7 cellular contexts compared by ENCODE assay signal in genomic region chr17:43900858-43901754, GRCh38. TPM values are rescaled to one million over a fixed set of nuclear protein-coding genes. Genes with fewer than 3 reads are reported as not detected.
DNase-seq lines count a peak whose midpoint lies in the region; FAIRE-seq and TF ChIP-seq lines count a peak whose summit lies in the region.

No MANE protein-coding gene starts in this region.

- no peak overlapping the region for H3K9ac ChIP-seq in rectal smooth muscle tissue (ENCODE audit: low read length)

- WGBS in esophagus muscularis mucosa = 32% methylated on average over 13 of the region's 13 CpGs

- POLR2A ChIA-PET in OCI-LY7 (lab: Charles Lee) = interaction anchor here (0.6 kb wide), 1 partner anchor 203 kb away, joined by 3 read pairs; no protein-coding TSS in a partner anchor

- peak overlapping the region; percentile 50 for H3K4me2 ChIP-seq in OCI-LY7 (ENCODE audit: low read length)

- H3K9me2 ChIP-seq in OCI-LY7 (ENCODE audit: insufficient read depth, low read length) = no peaks in the 10 kb centered on the region

- no peaks in the 10 kb centered on the region for H4K20me1 ChIP-seq in OCI-LY7 (ENCODE audit: insufficient read depth, low read length)

- TF ChIP-seq EP300 in esophagus muscularis mucosa (IDR thresholded peaks at IDR 0.05) = no peak

- peak; percentile 47 for DNase-seq in H54 (ENCODE audit: insufficient read length, low spot score)
- no peak for DNase-seq in OCI-LY7 (ENCODE audit: low spot score)
- no peak for DNase-seq in esophagus muscularis mucosa (ENCODE audit: extremely low spot score)
- DNase-seq in RCC 7860 (ENCODE audit: low spot score) = no peak
- DNase-seq in NCI-H2029 (lab: John Stamatoyannopoulos, UW) = no peak
- no peak for DNase-seq in T-helper 9 cell

- H3K9me3 ChIP-seq in OCI-LY7 (ENCODE audit: low read length) (no peaks in the 10 kb centered on the region), esophagus muscularis mucosa (no peaks in the 10 kb centered on the region)

- H3K79me2 ChIP-seq in OCI-LY7 (ENCODE audit: insufficient read depth, low read depth, low read length) = no peaks in the 10 kb centered on the region

- no TSS peak for BruUV-seq in OCI-LY7 (replicated peaks; lab: Mats Ljungman, UMichigan)

- TF ChIP-seq POLR2A in H54 (IDR thresholded peaks at IDR 0.05; ENCODE audit: low read depth, low read length) (no peak), esophagus muscularis mucosa (IDR thresholded peaks at IDR 0.05; ENCODE audit: low read depth) (no peak)

- TF ChIP-seq CTCF in OCI-LY7 (conservative IDR thresholded peaks at IDR 0.05; ENCODE audit: low read length) (no peak), esophagus muscularis mucosa (IDR thresholded peaks at IDR 0.05) (no peak)

- CTCF ChIA-PET in OCI-LY7 (lab: Charles Lee; ENCODE audit: unreplicated experiment) = interaction anchor here (0.5 kb wide), 1 partner anchor 135 kb away, joined by 3 read pairs; no protein-coding TSS in a partner anchor

- H3K4me1 ChIP-seq in OCI-LY7 (ENCODE audit: insufficient read depth, low read length, poor library complexity, severe bottlenecking) (no peaks in the 10 kb centered on the region), esophagus muscularis mucosa (peaks cover 25 to 43% (median 32%) of the 10 kb centered on the region in 4 donors), rectal smooth muscle tissue (ENCODE audit: control insufficient read depth, insufficient read depth, low read length) (peaks cover 13% of the 10 kb centered on the region)

- intact Hi-C loops in OCI-LY7 (cut with micrococcal nuclease; ENCODE audit: unreplicated experiment) (no loop called here), esophagus muscularis mucosa (cut with DNase I) (loop anchor here (10.0 kb wide), 1 partner anchor 244 kb away; the partner anchor contains the start of gene HROB)

- peak overlapping the region; percentile 17 for H3K4me3 ChIP-seq in OCI-LY7 (ENCODE audit: low read depth, low read length, poor library complexity, severe bottlenecking)
- peak overlapping the region; percentile 51 to 63 (median 54) for H3K4me3 ChIP-seq in esophagus muscularis mucosa
- H3K4me3 ChIP-seq in rectal smooth muscle tissue (ENCODE audit: low read length) = peak overlapping the region; percentile 38

- H3K27me3 ChIP-seq in esophagus muscularis mucosa (peaks cover 0 to 10% (median 0%) of the 10 kb centered on the region in 4 donors), rectal smooth muscle tissue (ENCODE audit: control insufficient read depth, insufficient read depth, low read length) (peaks cover 4% of the 10 kb centered on the region)

- H3K36me3 ChIP-seq in OCI-LY7 (ENCODE audit: insufficient read depth, low read length) = no peaks in the 10 kb centered on the region
- H3K36me3 ChIP-seq in esophagus muscularis mucosa = peaks cover 0 to 39% (median 16%) of the 10 kb centered on the region in 4 donors
- peaks cover 2% of the 10 kb centered on the region for H3K36me3 ChIP-seq in rectal smooth muscle tissue (ENCODE audit: control insufficient read depth, insufficient read depth, low read length)

- H2AFZ ChIP-seq in OCI-LY7 (ENCODE audit: low read length) = peak overlapping the region; percentile 8; the same call in 1 of the 2 replicates

- FAIRE-seq in H54 (lab: Jason Lieb, UNC) = no peak
- no peak for FAIRE-seq in RCC 7860 (lab: Jason Lieb, UNC)

- H3K27ac ChIP-seq in OCI-LY7 (ENCODE audit: low read depth, low read length, poor library complexity, severe bottlenecking) (no peak overlapping the region), esophagus muscularis mucosa (replicated peaks in 1 of 4) (no peak overlapping the region), rectal smooth muscle tissue (ENCODE audit: low read depth, low read length) (no peak overlapping the region)

RNA-seq across cellular contexts. Expression of gene MPP2, which starts 6.2 kb away (rescaled TPM):
- total RNA-seq in OCI-LY7 (2014; rRNA removed; shearing (Covaris generic)) = 0.16 and 0.39 TPM in 2 replicates
- total RNA-seq in OCI-LY7 (2022) (0.63 and 0.67 TPM in 2 replicates), esophagus muscularis mucosa (10 to 100 TPM; 13.3 to 15.9 (median 15.6) TPM)

RNA-seq across cellular contexts. Expression of gene PPY, which starts 41.2 kb away (rescaled TPM):
- total RNA-seq in OCI-LY7 (2014; rRNA removed; shearing (Covaris generic)) = not detected in 2 replicates
- total RNA-seq in OCI-LY7 (2022) (not detected in 2 replicates), esophagus muscularis mucosa (not detected)

RNA-seq across cellular contexts. Expression of gene PYY, which starts 52.6 kb away (rescaled TPM):
- total RNA-seq in OCI-LY7 (2014; rRNA removed; shearing (Covaris generic)) = not detected in 2 replicates
- total RNA-seq in OCI-LY7 (2022) = not detected in 2 replicates
- not detected for total RNA-seq in esophagus muscularis mucosa

RNA-seq across cellular contexts. Expression of gene CD300LG, which starts 54.1 kb away (rescaled TPM):
- not detected in 2 replicates for total RNA-seq in OCI-LY7 (2014; rRNA removed; shearing (Covaris generic))
- not detected in 2 replicates for total RNA-seq in OCI-LY7 (2022)
- total RNA-seq in esophagus muscularis mucosa = 10 to 100 TPM in 1 of 4 donors, 1 to 10 TPM in 2, under 1 TPM in 1; 0.83 to 12.0 (median 7.3) TPM

Comparison
In these comparisons a context has a peak if more than half of its experiments do, and no peak if none do; other contexts are left out.
1. RNA of gene MPP2, which starts 6.2 kb away (total RNA-seq): 13.3 to 15.9 TPM in esophagus muscularis mucosa; 0.16 to 0.67 TPM in OCI-LY7; every median in the first group is over 4 times any median in the second.
2. Peak in every context shown above with its lines, with median percentiles within 50 percentile points of each other: H3K4me3 ChIP-seq.